Comparison of ENCODE assay signal across 10 cellular contexts in the genomic region with DNA sequence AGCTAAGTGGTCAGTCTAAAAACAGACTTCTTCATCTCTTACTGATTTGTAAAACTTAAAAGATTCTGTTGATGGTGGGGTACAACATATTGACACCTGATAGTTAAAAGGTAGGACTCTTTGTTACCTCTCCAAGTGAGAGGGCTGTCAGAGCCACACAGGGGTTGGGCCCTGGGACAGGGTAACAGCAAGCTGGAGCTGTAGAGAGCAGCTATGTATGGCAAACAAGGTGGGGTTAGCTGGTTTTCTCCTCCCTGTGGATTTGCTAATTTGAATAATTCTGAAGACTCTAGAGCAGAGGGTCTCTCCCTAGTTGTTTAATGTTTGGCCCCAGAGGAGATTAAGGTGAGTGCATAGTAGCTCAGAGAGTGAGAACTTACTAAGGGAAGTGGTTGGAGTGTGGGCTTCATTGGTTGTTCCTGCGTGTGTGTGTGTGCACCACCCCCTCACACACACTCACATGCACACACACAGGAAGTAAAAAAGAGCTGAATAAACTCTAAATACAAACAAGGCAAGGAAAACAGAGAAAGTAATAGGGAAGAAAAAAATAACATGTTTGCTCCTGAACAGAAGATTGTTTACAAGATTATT. TPM values are rescaled to one million over a fixed set of nuclear protein-coding genes. Genes with fewer than 3 reads are reported as not detected.
DNase-seq lines count a peak whose midpoint lies in the region; ATAC-seq and TF ChIP-seq lines count a peak whose summit lies in the region.
"Had no signal": no experiment of that assay in that cellular context is flagged by ENCODE, and none has a peak within 500 bp of the region (broad histone marks: within the 10 kb centered on the region; RNA-seq: fewer than 3 reads in every experiment).

No MANE protein-coding gene starts in this region.

- ATAC-seq in GM21360 (IDR thresholded peaks at IDR 0.05; ENCODE audit: unreplicated experiment) (peak; percentile 88), HG03196 (IDR thresholded peaks at IDR 0.05; ENCODE audit: unreplicated experiment) (peak; percentile 99)

- H3K27ac ChIP-seq in endodermal cell (ENCODE audit: low read depth, low read length) (no peak overlapping the region), trophoblast cell (ENCODE audit: low read depth, low read length) (no peak overlapping the region)

- no peak overlapping the region for H3K4ac ChIP-seq in trophoblast cell (ENCODE audit: low read depth, low read length)

- H3K4me3 ChIP-seq in endodermal cell (ENCODE audit: low read length) (no peak overlapping the region), trophoblast cell (ENCODE audit: low read depth, low read length) (no peak overlapping the region)

- H2AK5ac ChIP-seq in trophoblast cell (ENCODE audit: low read length) = no peak overlapping the region

- no peak overlapping the region for H3K4me3 Mint-ChIP-seq in endodermal cell
- H3K4me3 Mint-ChIP-seq in CD14-positive monocyte = no peak overlapping the region

- no peak overlapping the region for H3K9ac ChIP-seq in endodermal cell (ENCODE audit: extremely low read depth, low read length, poor library complexity, severe bottlenecking)
- H3K9ac ChIP-seq in trophoblast cell (ENCODE audit: low read length) = no peak overlapping the region

- no peak overlapping the region for H2BK120ac ChIP-seq in trophoblast cell (ENCODE audit: insufficient read depth, low read length, poor library complexity)

- in situ Hi-C loops in GM13977 (cut with MboI; ENCODE audit: low pct_unique_long_range_greater_than_20kb, low sequenced_read_pairs, unreplicated experiment) = no loop called here

- H3K9me3 Mint-ChIP-seq in endodermal cell = peaks cover 8% of the 10 kb centered on the region
- H3K9me3 Mint-ChIP-seq in CD14-positive monocyte = peaks cover 3 to 8% (median 5%) of the 10 kb centered on the region in 7 donors

- H2AFZ ChIP-seq in trophoblast cell (ENCODE audit: insufficient read depth, low read length, poor library complexity) = no peak overlapping the region

- no peak overlapping the region for H3K23ac ChIP-seq in trophoblast cell (ENCODE audit: low read length)

- H4K91ac ChIP-seq in trophoblast cell (ENCODE audit: low read depth, low read length) = no peak overlapping the region

- H4K12ac ChIP-seq in trophoblast cell (ENCODE audit: low read depth, low read length) = no peak overlapping the region

- H3K79me1 ChIP-seq in trophoblast cell (ENCODE audit: low read length) = no peaks in the 10 kb centered on the region

- no peak overlapping the region for H4K8ac ChIP-seq in trophoblast cell (ENCODE audit: low read depth, low read length)

- WGBS in endodermal cell (ENCODE audit: insufficient coverage in 1 of 2, insufficient read length in 1 of 2), 2 experiments = no CpG with 5 or more reads among the region's 1 CpG
- WGBS in trophoblast cell (ENCODE audit: extremely low coverage, insufficient coverage, insufficient read length) = no CpG with 5 or more reads among the region's 1 CpG

- H2BK5ac ChIP-seq in trophoblast cell (ENCODE audit: low read depth, low read length, poor library complexity) = no peak overlapping the region

- H3K27me3 ChIP-seq in endodermal cell (ENCODE audit: control insufficient read depth, insufficient read depth, low read length, poor library complexity, severe bottlenecking) (no peaks in the 10 kb centered on the region), trophoblast cell (ENCODE audit: insufficient read depth, low read length) (no peaks in the 10 kb centered on the region)

- no peak overlapping the region for H3K4me2 ChIP-seq in trophoblast cell (ENCODE audit: low read length)

- H3K4me1 ChIP-seq in endodermal cell (ENCODE audit: control insufficient read depth, insufficient read depth, low read length) (peaks cover 7% of the 10 kb centered on the region), trophoblast cell (ENCODE audit: control insufficient read depth in 1 of 2, insufficient read depth in 2 of 2, low read length in 2 of 2) (no peaks in the 10 kb centered on the region)

- H3K9me3 ChIP-seq in endodermal cell (ENCODE audit: control insufficient read depth, low read length) (no peaks in the 10 kb centered on the region), trophoblast cell (ENCODE audit: insufficient read depth, low read depth, low read length) (no peaks in the 10 kb centered on the region)

- H3K36me3 Mint-ChIP-seq in endodermal cell (ENCODE audit: low read depth) = peaks cover 4% of the 10 kb centered on the region
- H3K36me3 Mint-ChIP-seq in CD14-positive monocyte = no peaks in the 10 kb centered on the region

- H3K18ac ChIP-seq in trophoblast cell (ENCODE audit: low read length) = no peak overlapping the region

- H3K14ac ChIP-seq in trophoblast cell (ENCODE audit: low read length) = no peak overlapping the region

- TF ChIP-seq CTCF in GM13977 (IDR thresholded peaks at IDR 0.05; ENCODE audit: extremely low read depth, insufficient read depth, missing control alignments) (no peak), endodermal cell (conservative IDR thresholded peaks at IDR 0.05) (no peak), CD14-positive monocyte (IDR thresholded peaks at IDR 0.05) (no peak)

- H3K27me3 Mint-ChIP-seq in endodermal cell (ENCODE audit: insufficient read depth) = no peaks in the 10 kb centered on the region
- H3K27me3 Mint-ChIP-seq in CD14-positive monocyte (ENCODE audit: low read depth in 3 of 3) = peaks cover 0 to 3% (median 1%) of the 10 kb centered on the region in 3 donors

- H3K27ac Mint-ChIP-seq in endodermal cell = no peak overlapping the region
- H3K27ac Mint-ChIP-seq in CD14-positive monocyte = no peak overlapping the region

- intact Hi-C loops in CD14-positive monocyte (cut with micrococcal nuclease) = no loop called here

- H2BK12ac ChIP-seq in trophoblast cell (ENCODE audit: low read length) = no peak overlapping the region

- H3K4me1 Mint-ChIP-seq in endodermal cell (peaks cover 16% of the 10 kb centered on the region), CD14-positive monocyte (peaks cover 8% of the 10 kb centered on the region)

- DNase-seq in GM13977 (ENCODE audit: low spot score) = peak; percentile 28
- peak; percentile 60 for DNase-seq in endodermal cell
- no peak for DNase-seq in foreskin melanocyte
- no peak for DNase-seq in CD14-positive monocyte (ENCODE audit: low spot score)
- no peak for DNase-seq in trophoblast cell
- DNase-seq in NOMO-1 treated with dmso at 0.1 percent for 144 hours (lab: John Stamatoyannopoulos, UW; ENCODE audit: unreplicated experiment) = no peak
- DNase-seq: GF-D8, NCI-H2081 treated with DMSO at 0.1 percent for 48 hours had no signal

- H3K79me2 ChIP-seq in trophoblast cell (ENCODE audit: control insufficient read depth, insufficient read depth, low read length, poor library complexity) = no peaks in the 10 kb centered on the region

- no peaks in the 10 kb centered on the region for H3K36me3 ChIP-seq in endodermal cell (ENCODE audit: control insufficient read depth, insufficient read depth, low read length)
- no peaks in the 10 kb centered on the region for H3K36me3 ChIP-seq in trophoblast cell (ENCODE audit: control insufficient read depth in 1 of 2, insufficient read depth in 2 of 2, low read length in 2 of 2)

RNA-seq across cellular contexts. Expression of gene GAS2, which starts 9.2 kb away (rescaled TPM):
- total RNA-seq in endodermal cell = 1 to 10 TPM; 3.0 to 4.1 TPM
- 5.6 TPM for polyA plus RNA-seq in endodermal cell (2013, experiment 1 of 2)
- polyA plus RNA-seq in endodermal cell (2013, experiment 2 of 2) = 4.8 TPM
- polyA plus RNA-seq in CD14-positive monocyte = under 1 TPM; 0.86 to 0.89 TPM
- polyA plus RNA-seq in trophoblast cell (2013) = 0.86 and 0.99 TPM in 2 replicates

RNA-seq across cellular contexts. Expression of gene FANCF, which starts 31.6 kb away (rescaled TPM):
- total RNA-seq in endodermal cell = 10 to 100 TPM; 19.7 to 28.7 TPM
- 19.7 TPM for polyA plus RNA-seq in endodermal cell (2013, experiment 1 of 2)
- polyA plus RNA-seq in endodermal cell (2013, experiment 2 of 2) = 17.6 TPM
- polyA plus RNA-seq in CD14-positive monocyte = 1 to 10 TPM; 2.8 to 3.9 TPM
- polyA plus RNA-seq in trophoblast cell (2013) = 7.3 and 7.4 TPM in 2 replicates

Comparison
In these comparisons a context has a peak if more than half of its experiments do, and no peak if none do; other contexts are left out.
1. DNase-seq: peak in GM13977 (single experiment) and endodermal cell (single experiment); none in foreskin melanocyte (single experiment), CD14-positive monocyte (single experiment), trophoblast cell (0 of 2) and NOMO-1 treated with dmso at 0.1 percent for 144 hours (single experiment).